ENCODE assay signal across 15 cellular contexts in genomic region chr11:1744137-1744878, GRCh38. TPM values are rescaled to one million over a fixed set of nuclear protein-coding genes. Genes with fewer than 3 reads are reported as not detected.
DNase-seq lines count a peak whose midpoint lies in the region; ATAC-seq and TF ChIP-seq lines count a peak whose summit lies in the region.
"Had no signal": no experiment of that assay in that cellular context is flagged by ENCODE, and none has a peak within 500 bp of the region (broad histone marks: within the 10 kb centered on the region; RNA-seq: fewer than 3 reads in every experiment).

No MANE protein-coding gene starts in this region.

- TF ChIP-seq CTCF in activated B cell treated with CpG ODN at 0.5 μM for 24 hours (IDR thresholded peaks at IDR 0.05) (no peak), glutamatergic neuron (IDR thresholded peaks at IDR 0.05; ENCODE audit: partially characterized antibody, unreplicated experiment) (no peak), GM13976 (IDR thresholded peaks at IDR 0.05; ENCODE audit: borderline replicate concordance, control extremely low read depth, extremely low read depth, insufficient read depth, missing control alignments) (no peak)

- intact Hi-C loops in activated B cell treated with CpG ODN at 0.5 μM for 24 hours (cut with micrococcal nuclease): no loop called here

- H3K27ac Mint-ChIP-seq in activated B cell treated with CpG ODN at 0.5 μM for 24 hours (no peak overlapping the region), glutamatergic neuron (ENCODE audit: unreplicated experiment) (no peak overlapping the region)
- H3K27ac Mint-ChIP-seq: nephron had no signal

- in situ Hi-C loops in GM13976 (cut with MboI; ENCODE audit: low sequenced_read_pairs, unreplicated experiment): no loop called here

- CTCF ChIA-PET in activated B cell treated with CpG ODN at 0.5 μM for 24 hours (lab: Charles Lee): no interaction called here

- H3K4me3 Mint-ChIP-seq in activated B cell treated with CpG ODN at 0.5 μM for 24 hours (no peak overlapping the region), glutamatergic neuron (ENCODE audit: unreplicated experiment) (no peak overlapping the region)
- H3K4me3 Mint-ChIP-seq: central memory CD8-positive, alpha-beta T cell; nephron had no signal

- H3K4me1 Mint-ChIP-seq in activated B cell treated with CpG ODN at 0.5 μM for 24 hours (no peaks in the 10 kb centered on the region), glutamatergic neuron (ENCODE audit: low read depth, unreplicated experiment) (peaks cover 18% of the 10 kb centered on the region)
- H3K4me1 Mint-ChIP-seq: central memory CD8-positive, alpha-beta T cell; nephron had no signal

- POLR2A ChIA-PET in activated B cell treated with CpG ODN at 0.5 μM for 24 hours (lab: Charles Lee): no interaction called here

- DNase-seq in AG08395 (ENCODE audit: low spot score): peak; percentile 41
- peak; percentile 6 for DNase-seq in activated B cell treated with CpG ODN at 0.5 μM for 24 hours
- peak; percentile 50 for DNase-seq in glutamatergic neuron
- DNase-seq in pons (ENCODE audit: low spot score): peak; percentile 74
- no peak for DNase-seq in A172 (ENCODE audit: low spot score)
- DNase-seq in GM13976 (ENCODE audit: low spot score): no peak
- no peak for DNase-seq in NCI-H1092 treated with DMSO at 0.1 percent for 48 hours (lab: John Stamatoyannopoulos, UW)
- DNase-seq: lower lobe of right lung, NCI-H2029 treated with DMSO at 0.1 percent for 48 hours, NCI-H526 treated with DMSO at 0.1 percent for 48 hours had no signal

- H3K9me3 Mint-ChIP-seq in activated B cell treated with CpG ODN at 0.5 μM for 24 hours: peaks cover 4% of the 10 kb centered on the region
- peaks cover 14% of the 10 kb centered on the region for H3K9me3 Mint-ChIP-seq in glutamatergic neuron (ENCODE audit: unreplicated experiment)
- H3K9me3 Mint-ChIP-seq: central memory CD8-positive, alpha-beta T cell had no signal

- ATAC-seq in activated B cell treated with CpG ODN at 0.5 μM for 24 hours (ENCODE audit: low read depth): no peak
- ATAC-seq in GM19467 (IDR thresholded peaks at IDR 0.05; ENCODE audit: unreplicated experiment): no peak
- ATAC-seq: lower lobe of right lung had no signal

- H3K27me3 Mint-ChIP-seq in activated B cell treated with CpG ODN at 0.5 μM for 24 hours (peaks cover 2% of the 10 kb centered on the region), glutamatergic neuron (ENCODE audit: unreplicated experiment) (peaks cover 12% of the 10 kb centered on the region)

- H3K36me3 Mint-ChIP-seq in activated B cell treated with CpG ODN at 0.5 μM for 24 hours (ENCODE audit: low read depth) (no peaks in the 10 kb centered on the region), glutamatergic neuron (ENCODE audit: unreplicated experiment) (peaks cover 14% of the 10 kb centered on the region)

RNA-seq across cellular contexts. Expression of gene IFITM10, which starts 6.1 kb away (rescaled TPM):
- total RNA-seq in activated B cell treated with CpG ODN at 0.5 μM for 24 hours (not detected in 2 replicates), glutamatergic neuron (ENCODE audit: unreplicated experiment) (5.4 TPM)
- 2.9 and 3.0 TPM in 2 replicates for total RNA-seq in A172 (2014; rRNA removed; shearing (Covaris generic))

RNA-seq across cellular contexts. Expression of gene CTSD, which starts 19.4 kb away (rescaled TPM):
- 33.2 and 39.2 TPM in 2 replicates for total RNA-seq in activated B cell treated with CpG ODN at 0.5 μM for 24 hours
- 159 TPM for total RNA-seq in glutamatergic neuron (ENCODE audit: unreplicated experiment)
- 875 and 888 TPM in 2 replicates for total RNA-seq in A172 (2014; rRNA removed; shearing (Covaris generic))

RNA-seq across cellular contexts. Expression of gene KRTAP5-6, which starts 47.3 kb away (rescaled TPM):
- total RNA-seq in activated B cell treated with CpG ODN at 0.5 μM for 24 hours (not detected in 2 replicates), glutamatergic neuron (ENCODE audit: unreplicated experiment) (not detected)
- not detected in 2 replicates for total RNA-seq in A172 (2014; rRNA removed; shearing (Covaris generic))
- total RNA-seq: endothelial cell of umbilical vein, LHCN-M2, lower lobe of right lung had no signal

Comparison
In these comparisons a context has a peak if more than half of its experiments do, and no peak if none do; other contexts are left out.
1. DNase-seq: peak in AG08395 (single experiment), activated B cell treated with CpG ODN at 0.5 μM for 24 hours (single experiment), glutamatergic neuron (single experiment) and pons (single experiment); none in A172 (single experiment), GM13976 (single experiment) and NCI-H1092 treated with DMSO at 0.1 percent for 48 hours (single experiment).